1 cellular context compared by ENCODE assay signal in the genomic region with DNA sequence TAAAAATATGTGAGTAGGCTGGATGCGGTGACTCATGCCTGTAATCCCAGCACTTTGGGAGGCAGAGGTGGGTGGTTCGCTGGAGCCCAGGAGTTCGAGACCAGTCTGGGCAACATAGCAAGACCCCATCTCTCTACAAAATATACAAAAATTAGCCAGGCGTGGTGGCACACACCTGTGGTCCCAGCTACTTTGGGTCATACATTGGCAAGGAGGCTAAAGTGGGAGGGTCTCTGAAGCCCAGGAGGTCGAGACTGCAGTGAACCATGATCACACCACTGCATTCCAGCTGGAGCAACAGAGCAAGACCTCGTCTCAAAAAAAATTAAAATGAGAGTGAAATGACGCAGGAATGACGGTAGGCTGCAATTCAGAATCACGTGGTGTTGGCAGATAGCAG.
TF ChIP-seq lines count a peak whose summit lies in the region.

No MANE protein-coding gene starts in this region.

TF ChIP-seq in SK-N-SH, 30 proteins besides CTCF, POLR2A, EP300 and RAD21 (continued from another document):
- TF ChIP-seq, protein P1, sequence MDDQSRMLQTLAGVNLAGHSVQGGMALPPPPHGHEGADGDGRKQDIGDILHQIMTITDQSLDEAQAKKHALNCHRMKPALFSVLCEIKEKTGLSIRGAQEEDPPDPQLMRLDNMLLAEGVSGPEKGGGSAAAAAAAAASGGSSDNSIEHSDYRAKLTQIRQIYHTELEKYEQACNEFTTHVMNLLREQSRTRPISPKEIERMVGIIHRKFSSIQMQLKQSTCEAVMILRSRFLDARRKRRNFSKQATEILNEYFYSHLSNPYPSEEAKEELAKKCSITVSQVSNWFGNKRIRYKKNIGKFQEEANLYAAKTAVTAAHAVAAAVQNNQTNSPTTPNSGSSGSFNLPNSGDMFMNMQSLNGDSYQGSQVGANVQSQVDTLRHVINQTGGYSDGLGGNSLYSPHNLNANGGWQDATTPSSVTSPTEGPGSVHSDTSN (IDR thresholded peaks at IDR 0.05), result no peak
- no peak for TF ChIP-seq IRF3 (IDR thresholded peaks at IDR 0.05; ENCODE audit: low read depth, low read length)
